8 cellular contexts compared by ENCODE assay signal in genomic region chr17:7887038-7887481, GRCh38. TPM values are rescaled to one million over a fixed set of nuclear protein-coding genes. Genes with fewer than 3 reads are reported as not detected.
DNase-seq lines count a peak whose midpoint lies in the region; ATAC-seq and TF ChIP-seq lines count a peak whose summit lies in the region.

No MANE protein-coding gene starts in this region.

- peaks cover 2% of the 10 kb centered on the region for H3K27me3 ChIP-seq in DND-41 (ENCODE audit: insufficient read depth, low read length, poor library complexity)
- no peaks in the 10 kb centered on the region for H3K27me3 ChIP-seq in esophagus squamous epithelium
- H3K27me3 ChIP-seq in rectal smooth muscle tissue (ENCODE audit: control insufficient read depth, insufficient read depth, low read length): no peaks in the 10 kb centered on the region

- H3K4me1 ChIP-seq in DND-41 (ENCODE audit: insufficient read depth, low read length) (peaks cover 40% of the 10 kb centered on the region), esophagus squamous epithelium (peaks cover 42 to 80% (median 54%) of the 10 kb centered on the region in 3 donors), rectal smooth muscle tissue (ENCODE audit: control insufficient read depth, insufficient read depth, low read length) (peaks cover 39% of the 10 kb centered on the region)

- TF ChIP-seq CTCF in DND-41 (IDR thresholded peaks at IDR 0.05; ENCODE audit: borderline replicate concordance, extremely low read depth, low read length, poor library complexity, severe bottlenecking) (peak; percentile 34), esophagus squamous epithelium (IDR thresholded peaks at IDR 0.05) (peak in 1 of 6 experiments; percentile 34)

- peak overlapping the region; percentile 92 for H3K27ac ChIP-seq in DND-41 (ENCODE audit: low read length)
- H3K27ac ChIP-seq in esophagus squamous epithelium: peak overlapping the region; percentile 98 to 99 (median 98)
- peak overlapping the region; percentile 81 for H3K27ac ChIP-seq in rectal smooth muscle tissue (ENCODE audit: low read depth, low read length)

- H3K36me3 Mint-ChIP-seq in activated T-cell treated with anti-CD3 and anti-CD28 coated beads, Interleukin-2, amount 50 U/mL, for 24 hours (ENCODE audit: low read depth): peaks cover 43% of the 10 kb centered on the region

- H3K4me3 Mint-ChIP-seq in activated T-cell treated with anti-CD3 and anti-CD28 coated beads, Interleukin-2, amount 50 U/mL, for 24 hours: no peak overlapping the region

- intact Hi-C loops in esophagus squamous epithelium (cut with DNase I): no loop called here

- DNase-seq in DND-41 (no peak), NOMO-1 treated with dmso at 0.1 percent for 144 hours (lab: John Stamatoyannopoulos, UW; ENCODE audit: unreplicated experiment) (peak; percentile 96), esophagus squamous epithelium (lab: John Stamatoyannopoulos, UW) (no peak), erythroblast (lab: John Stamatoyannopoulos, UW) (no peak)
- DNase-seq in activated T-cell treated with anti-CD3 and anti-CD28 coated beads, Interleukin-2, amount 50 U/mL, for 24 hours: no peak

- peaks cover 10% of the 10 kb centered on the region for H3K4me1 Mint-ChIP-seq in activated T-cell treated with anti-CD3 and anti-CD28 coated beads, Interleukin-2, amount 50 U/mL, for 24 hours (ENCODE audit: low read depth)

- peak overlapping the region; percentile 61 for H2AFZ ChIP-seq in DND-41 (ENCODE audit: low read depth, low read length)

- TF ChIP-seq POLR2A in esophagus squamous epithelium (IDR thresholded peaks at IDR 0.05) (no peak), erythroblast (IDR thresholded peaks at IDR 0.05; ENCODE audit: low read length) (no peak)

- H3K4me3 ChIP-seq in DND-41 (ENCODE audit: low read depth in 1 of 2, low read length in 2 of 2) (peak overlapping the region; percentile 55 to 91; a peak in 3 of 4 replicates), esophagus squamous epithelium (peak overlapping the region; percentile 85 to 97 (median 89)), rectal smooth muscle tissue (ENCODE audit: low read length) (peak overlapping the region; percentile 94)

- no peaks in the 10 kb centered on the region for H3K9me3 Mint-ChIP-seq in activated T-cell treated with anti-CD3 and anti-CD28 coated beads, Interleukin-2, amount 50 U/mL, for 24 hours

- peaks cover 40% of the 10 kb centered on the region for H3K79me2 ChIP-seq in DND-41 (ENCODE audit: insufficient read depth, low read length)

- H3K27me3 Mint-ChIP-seq in activated T-cell treated with anti-CD3 and anti-CD28 coated beads, Interleukin-2, amount 50 U/mL, for 24 hours: no peaks in the 10 kb centered on the region

- peaks cover 16% of the 10 kb centered on the region for H4K20me1 ChIP-seq in DND-41 (ENCODE audit: insufficient read depth, low read length)

- peak overlapping the region; percentile 88 for H3K9ac ChIP-seq in DND-41 (ENCODE audit: low read depth, low read length)
- peak overlapping the region; percentile 67 for H3K9ac ChIP-seq in rectal smooth muscle tissue (ENCODE audit: low read length)

- ATAC-seq in DND-41 (ENCODE audit: insufficient read depth, low read depth): peak; percentile 6; the same call in 2 of the 3 replicates
- no peak for ATAC-seq in GM18873 (IDR thresholded peaks at IDR 0.05; ENCODE audit: low FRiP score, unreplicated experiment)
- no peak for ATAC-seq in HG03565 (IDR thresholded peaks at IDR 0.05; ENCODE audit: unreplicated experiment)

- H3K27ac Mint-ChIP-seq in activated T-cell treated with anti-CD3 and anti-CD28 coated beads, Interleukin-2, amount 50 U/mL, for 24 hours: no peak overlapping the region

- peak overlapping the region; percentile 98 for H3K4me2 ChIP-seq in DND-41 (ENCODE audit: insufficient read depth, low read length)

- H3K36me3 ChIP-seq in DND-41 (ENCODE audit: insufficient read depth, low read length): peaks cover 32% of the 10 kb centered on the region
- peaks cover 13 to 24% (median 14%) of the 10 kb centered on the region in 3 donors for H3K36me3 ChIP-seq in esophagus squamous epithelium
- H3K36me3 ChIP-seq in rectal smooth muscle tissue (ENCODE audit: control insufficient read depth, insufficient read depth, low read length): peaks cover 10% of the 10 kb centered on the region

- WGBS in esophagus squamous epithelium, 2 donors: 2% methylated on average over 8 of the region's 8 CpGs

- H3K9me3 ChIP-seq in DND-41 (ENCODE audit: insufficient read depth, low read length, severe bottlenecking) (no peaks in the 10 kb centered on the region), esophagus squamous epithelium (no peaks in the 10 kb centered on the region)

RNA-seq across cellular contexts. Expression of gene CHD3, which starts 1.5 kb away (rescaled TPM):
- total RNA-seq in esophagus squamous epithelium: 10 to 100 TPM; 57.7 to 93.5 (median 73.0) TPM

RNA-seq across cellular contexts. Expression of gene RNF227, which starts 29.0 kb away (rescaled TPM):
- total RNA-seq in esophagus squamous epithelium: 1 to 10 TPM in 3 of 4 donors, under 1 TPM in 1; 0.94 to 8.6 (median 5.7) TPM

RNA-seq across cellular contexts. Expression of gene CYB5D1, which starts 29.3 kb away (rescaled TPM):
- 1 to 10 TPM; 3.8 to 9.3 (median 7.5) TPM for total RNA-seq in esophagus squamous epithelium

RNA-seq across cellular contexts. Expression of gene NAA38, which starts 29.7 kb away (rescaled TPM):
- 10 to 100 TPM; 45.2 to 80.1 (median 74.8) TPM for total RNA-seq in esophagus squamous epithelium

RNA-seq across cellular contexts. Expression of gene TMEM88, which starts 32.2 kb away (rescaled TPM):
- total RNA-seq in esophagus squamous epithelium: 1 to 10 TPM in 3 of 4 donors, not detected in 1; 1.5 to 3.8 (median 1.6) TPM
